Comparison of ENCODE assay signal across 11 cellular contexts in the genomic region with DNA sequence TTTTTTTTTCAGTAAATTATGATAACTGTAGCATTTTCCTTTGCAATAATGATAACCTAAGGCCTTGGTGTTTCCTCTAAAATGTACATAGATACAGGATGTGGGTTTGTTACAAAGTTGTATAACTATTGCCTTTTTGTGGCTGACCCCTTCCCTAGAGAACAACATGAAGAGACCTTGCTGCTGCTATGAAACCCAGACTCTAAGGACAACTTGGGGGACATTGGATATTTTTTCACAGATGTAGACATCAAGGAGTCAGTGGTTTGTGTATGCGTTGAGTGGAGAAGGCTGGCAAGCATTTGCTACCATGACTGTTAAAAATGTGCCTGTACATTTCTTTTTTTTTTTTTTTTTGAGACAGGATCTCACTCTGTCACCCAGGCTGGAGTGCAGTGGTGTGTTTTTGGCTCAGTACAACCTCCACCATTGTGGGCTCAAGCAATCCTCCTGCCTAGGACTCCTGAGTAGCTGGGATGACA. TPM values are rescaled to one million over a fixed set of nuclear protein-coding genes. Genes with fewer than 3 reads are reported as not detected.
DNase-seq lines count a peak whose midpoint lies in the region; ATAC-seq and TF ChIP-seq lines count a peak whose summit lies in the region.
"Had no signal": no experiment of that assay in that cellular context is flagged by ENCODE, and none has a peak within 500 bp of the region (broad histone marks: within the 10 kb centered on the region; RNA-seq: fewer than 3 reads in every experiment).

No MANE protein-coding gene starts in this region.

- no peak overlapping the region for H3K4me2 ChIP-seq in MM.1S (ENCODE audit: low read depth, low read length)

- peaks cover 48% of the 10 kb centered on the region for H3K79me2 ChIP-seq in MM.1S (ENCODE audit: low read length)

- no peak overlapping the region for H2AFZ ChIP-seq in MM.1S (ENCODE audit: low read length)

- DNase-seq in CD4-positive, alpha-beta memory T cell, result peak; percentile 66 to 84 (median 81)
- DNase-seq in RWPE2 (ENCODE audit: low spot score) (no peak), chondrocyte (ENCODE audit: low spot score) (no peak), neural crest cell (ENCODE audit: low read depth, low spot score) (no peak), breast epithelium (ENCODE audit: low spot score in 2 of 2) (no peak), GM10266 (ENCODE audit: extremely low spot score) (no peak), MM.1S (no peak), HAP-1 (ENCODE audit: low spot score in 2 of 2) (no peak)
- DNase-seq: activated CD4-positive, CD25-positive, alpha-beta regulatory T cell; NCI-H1048; stimulated activated CD4-positive, alpha-beta T cell treated with anti-CD3 and anti-CD28 coated beads, Interleukin-2, amount 100 ng/mL, for 48 hours had no signal

- peak overlapping the region; percentile 50 for H3K27ac ChIP-seq in CD4-positive, alpha-beta memory T cell (ENCODE audit: low read depth, low read length)
- H3K27ac ChIP-seq in RWPE2 (ENCODE audit: poor library complexity, severe bottlenecking) (peak overlapping the region; percentile 91), breast epithelium (peak overlapping the region in 1 of 2 donors; percentile 48), MM.1S (ENCODE audit: low read length) (no peak overlapping the region)

- no peaks in the 10 kb centered on the region; the same call in 1 of the 2 replicates for H3F3A ChIP-seq in MM.1S (ENCODE audit: insufficient read depth, low read length)

- H3K27me3 ChIP-seq in CD4-positive, alpha-beta memory T cell (ENCODE audit: insufficient read depth, low read length), result no peaks in the 10 kb centered on the region
- no peaks in the 10 kb centered on the region for H3K27me3 ChIP-seq in RWPE2 (ENCODE audit: insufficient read depth, poor library complexity, severe bottlenecking)
- H3K27me3 ChIP-seq in breast epithelium, result no peaks in the 10 kb centered on the region
- no peaks in the 10 kb centered on the region for H3K27me3 ChIP-seq in MM.1S (replicated peaks; ENCODE audit: insufficient read depth, low read length)
- no peaks in the 10 kb centered on the region for H3K27me3 ChIP-seq in HAP-1 (ENCODE audit: low read depth)

- no peak for TF ChIP-seq POLR2A in breast epithelium (IDR thresholded peaks at IDR 0.05)

- no peaks in the 10 kb centered on the region for H3K9me2 ChIP-seq in MM.1S (replicated peaks; ENCODE audit: insufficient read depth, low read length)

- peak; percentile 40; the same call in 2 of the 3 replicates for ATAC-seq in RWPE2 (ENCODE audit: low read depth)

- intact Hi-C loops in CD4-positive, alpha-beta memory T cell (cut with micrococcal nuclease), result loop anchor here (1.0 kb wide), 2 partner anchors 12 to 17 kb away; partner anchors contain the start of gene HMOX2
- intact Hi-C loops in breast epithelium (cut with DNase I; ENCODE audit: low total_unique reads), result no loop called here

- peaks cover 36 to 51% of the 10 kb centered on the region in 2 donors for H3K36me3 Mint-ChIP-seq in CD4-positive, alpha-beta memory T cell
- H3K36me3 Mint-ChIP-seq in chondrocyte (ENCODE audit: low read depth) (peaks cover 5% of the 10 kb centered on the region), neural crest cell (ENCODE audit: low read depth) (no peaks in the 10 kb centered on the region)

- H3K27me3 Mint-ChIP-seq in CD4-positive, alpha-beta memory T cell, result no peaks in the 10 kb centered on the region
- H3K27me3 Mint-ChIP-seq in chondrocyte (ENCODE audit: low read depth) (no peaks in the 10 kb centered on the region), neural crest cell (ENCODE audit: low read depth) (no peaks in the 10 kb centered on the region)

- no peak for TF ChIP-seq CTCF in RWPE2 (IDR thresholded peaks at IDR 0.05; ENCODE audit: poor library complexity, severe bottlenecking)
- TF ChIP-seq CTCF in chondrocyte (IDR thresholded peaks at IDR 0.05), result no peak
- TF ChIP-seq CTCF in neural crest cell (conservative IDR thresholded peaks at IDR 0.05), result no peak
- TF ChIP-seq CTCF in breast epithelium (IDR thresholded peaks at IDR 0.05), result no peak
- TF ChIP-seq CTCF in GM10266 (IDR thresholded peaks at IDR 0.05; ENCODE audit: control insufficient read depth, insufficient read depth, low read depth, missing control alignments), result no peak
- TF ChIP-seq CTCF in MM.1S (IDR thresholded peaks at IDR 0.05; ENCODE audit: low read length), result no peak

- peaks cover 85% of the 10 kb centered on the region for H3K4me1 ChIP-seq in CD4-positive, alpha-beta memory T cell (ENCODE audit: insufficient read depth, low read length)
- H3K4me1 ChIP-seq in RWPE2 (ENCODE audit: insufficient read depth, poor library complexity, severe bottlenecking), result peaks cover 22% of the 10 kb centered on the region
- H3K4me1 ChIP-seq in breast epithelium, result no peaks in the 10 kb centered on the region
- no peaks in the 10 kb centered on the region for H3K4me1 ChIP-seq in MM.1S (ENCODE audit: low read length)
- no peaks in the 10 kb centered on the region for H3K4me1 ChIP-seq in HAP-1

- peak overlapping the region; percentile 56 to 91 (median 81) for H3K4me3 Mint-ChIP-seq in CD4-positive, alpha-beta memory T cell
- no peak overlapping the region for H3K4me3 Mint-ChIP-seq in chondrocyte (ENCODE audit: unreplicated experiment)
- H3K4me3 Mint-ChIP-seq in neural crest cell, result no peak overlapping the region

- POLR2A ChIA-PET in CD4-positive, alpha-beta memory T cell (lab: Charles Lee; ENCODE audit: partially characterized antibody), result interaction anchor here (0.7 to 8.2 kb wide), 8 partner anchors 12 to 73 kb away, joined by 3 to 150 read pairs (median 8); partner anchors contain the start of genes CDIP1, CORO7, HMOX2 and NMRAL1

- H3K9ac ChIP-seq in MM.1S (ENCODE audit: low read length), result no peak overlapping the region

- H3K4me1 Mint-ChIP-seq in CD4-positive, alpha-beta memory T cell, result peaks cover 39 to 75% (median 60%) of the 10 kb centered on the region in 4 donors
- H3K4me1 Mint-ChIP-seq in chondrocyte (ENCODE audit: low read depth) (peaks cover 16% of the 10 kb centered on the region), neural crest cell (peaks cover 4% of the 10 kb centered on the region)

- no peaks in the 10 kb centered on the region for H3K9me3 Mint-ChIP-seq in CD4-positive, alpha-beta memory T cell
- H3K9me3 Mint-ChIP-seq in chondrocyte (ENCODE audit: low read depth), result no peaks in the 10 kb centered on the region
- no peaks in the 10 kb centered on the region for H3K9me3 Mint-ChIP-seq in neural crest cell

- in situ Hi-C loops in HAP-1 (cut with MboI; ENCODE audit: low sequenced_read_pairs), result no loop called here

- CTCF ChIA-PET in CD4-positive, alpha-beta memory T cell (lab: Charles Lee; ENCODE audit: partially characterized antibody), result interaction anchor here (0.7 to 21.5 kb wide), 10 partner anchors 12 to 1303 kb away, joined by 3 to 343 read pairs (median 4); partner anchors contain the start of genes HMOX2 and NMRAL1

- H3K36me3 ChIP-seq in CD4-positive, alpha-beta memory T cell (ENCODE audit: insufficient read depth, low read length), result peaks cover 15% of the 10 kb centered on the region
- H3K36me3 ChIP-seq in RWPE2 (ENCODE audit: low read depth) (peaks cover 66% of the 10 kb centered on the region), breast epithelium (no peaks in the 10 kb centered on the region), MM.1S (replicated peaks; ENCODE audit: insufficient read depth, low read length) (0 out of 2 replicates have a peak, but pooled peaks cover 4% of the 10 kb centered on the region), HAP-1 (replicated peaks) (peaks cover 39% of the 10 kb centered on the region)

- H3K27ac Mint-ChIP-seq in CD4-positive, alpha-beta memory T cell, result peak overlapping the region; percentile 81 to 98 (median 97)
- H3K27ac Mint-ChIP-seq in chondrocyte (ENCODE audit: unreplicated experiment) (peak overlapping the region; percentile 93), neural crest cell (ENCODE audit: unreplicated experiment) (peak overlapping the region; percentile 85)

- H4K20me1 ChIP-seq in MM.1S (ENCODE audit: insufficient read depth, low read length), result no peaks in the 10 kb centered on the region

- H3K4me3 ChIP-seq in CD4-positive, alpha-beta memory T cell (ENCODE audit: low read length in 2 of 2), result no peak overlapping the region
- H3K4me3 ChIP-seq in RWPE2 (ENCODE audit: severe bottlenecking) (no peak overlapping the region), breast epithelium (no peak overlapping the region), MM.1S (ENCODE audit: low read length) (no peak overlapping the region), HAP-1 (no peak overlapping the region)

- H3K9me3 ChIP-seq in CD4-positive, alpha-beta memory T cell (ENCODE audit: control insufficient read depth in 1 of 2, low read length in 2 of 2), result no peaks in the 10 kb centered on the region
- H3K9me3 ChIP-seq in RWPE2 (ENCODE audit: severe bottlenecking) (no peaks in the 10 kb centered on the region), breast epithelium (no peaks in the 10 kb centered on the region), MM.1S (replicated peaks; ENCODE audit: insufficient read depth, low read length) (no peaks in the 10 kb centered on the region), HAP-1 (no peaks in the 10 kb centered on the region)

RNA-seq across cellular contexts. Expression of gene HMOX2, which starts 12.3 kb away (rescaled TPM):
- total RNA-seq in CD4-positive, alpha-beta memory T cell, result 10 to 100 TPM; 64.1 to 72.4 TPM
- polyA plus RNA-seq in CD4-positive, alpha-beta memory T cell, result 100 to 1,000 TPM; 164 to 206 TPM
- 45.9 to 69.4 TPM (median 46.4 TPM) in 3 replicates for total RNA-seq in chondrocyte
- total RNA-seq in neural crest cell, result 38.1 and 39.6 TPM in 2 replicates
- total RNA-seq in breast epithelium, result 10 to 100 TPM; 53.6 to 87.7 (median 65.9) TPM

RNA-seq across cellular contexts. Expression of gene NMRAL1, which starts 14.1 kb away (rescaled TPM):
- 10 to 100 TPM; 61.6 to 61.8 TPM for total RNA-seq in CD4-positive, alpha-beta memory T cell
- polyA plus RNA-seq in CD4-positive, alpha-beta memory T cell, result 10 to 100 TPM; 55.1 to 65.7 TPM
- total RNA-seq in chondrocyte, result 41.0 to 56.3 TPM (median 44.0 TPM) in 3 replicates
- 40.5 and 45.0 TPM in 2 replicates for total RNA-seq in neural crest cell
- 10 to 100 TPM; 44.5 to 57.7 (median 51.5) TPM for total RNA-seq in breast epithelium

RNA-seq across cellular contexts. Expression of gene CDIP1, which starts 50.0 kb away (rescaled TPM):
- total RNA-seq in CD4-positive, alpha-beta memory T cell, result 10 to 100 TPM; 19.0 to 21.1 TPM
- 10 to 100 TPM; 10.2 to 15.7 TPM for polyA plus RNA-seq in CD4-positive, alpha-beta memory T cell
- total RNA-seq in chondrocyte (23.9 to 36.8 TPM (median 36.4 TPM) in 3 replicates), neural crest cell (31.7 and 32.2 TPM in 2 replicates), breast epithelium (1 to 10 TPM; 9.1 to 9.9 (median 9.5) TPM)

Comparison
In these comparisons a context has a peak if more than half of its experiments do, and no peak if none do; other contexts are left out.
1. DNase-seq: peak in CD4-positive, alpha-beta memory T cell (5 of 5); none in RWPE2 (single experiment), chondrocyte (single experiment), neural crest cell (single experiment), breast epithelium (0 of 2), GM10266 (single experiment), MM.1S (single experiment) and HAP-1 (0 of 2).
2. H3K4me3 Mint-ChIP-seq: peak in CD4-positive, alpha-beta memory T cell (8 of 8); none in chondrocyte (single experiment) and neural crest cell (single experiment).
3. Peak in every context shown above with its lines, with median percentiles within 50 percentile points of each other: H3K27ac Mint-ChIP-seq.